21 cellular contexts compared by ENCODE assay signal in genomic region chr5:139579-140442, GRCh38. TPM values are rescaled to one million over a fixed set of nuclear protein-coding genes. Genes with fewer than 3 reads are reported as not detected.
DNase-seq lines count a peak whose midpoint lies in the region; ATAC-seq and TF ChIP-seq lines count a peak whose summit lies in the region.
"Had no signal": no experiment of that assay in that cellular context is flagged by ENCODE, and none has a peak within 500 bp of the region (broad histone marks: within the 10 kb centered on the region; RNA-seq: fewer than 3 reads in every experiment).

No MANE protein-coding gene starts in this region.

- H2BK120ac ChIP-seq in neuronal stem cell (ENCODE audit: low read depth, low read length), result no peak overlapping the region

- peaks cover 8% of the 10 kb centered on the region for H3K79me1 ChIP-seq in neuronal stem cell (ENCODE audit: low read depth, low read length)

- peak overlapping the region; percentile 67 for H3K18ac ChIP-seq in neuronal stem cell (ENCODE audit: low read length)

- no peak overlapping the region for H3K9ac ChIP-seq in neuronal stem cell (ENCODE audit: low read depth, low read length, poor library complexity)
- H3K9ac ChIP-seq: BLaER1 treated with 17β-estradiol and CSF1 and Interleukin-3, amounts not matched to agents 10 nM and 100 nM had no signal

- no peak overlapping the region for H2AK5ac ChIP-seq in neuronal stem cell (ENCODE audit: low read depth, low read length)

- no peak for TF ChIP-seq CTCF in right atrium auricular region (IDR thresholded peaks at IDR 0.05)

- no peak overlapping the region for H3K4ac ChIP-seq in neuronal stem cell (ENCODE audit: low read length)

- no CpG with 5 or more reads among the region's 36 CpGs for WGBS in neuronal stem cell (ENCODE audit: extremely low coverage in 2 of 2, insufficient read length in 2 of 2, insufficient replicate concordance in 1 of 2), 2 donors

- H3K27me3 ChIP-seq in H7 (ENCODE audit: control insufficient read depth, insufficient read depth, low read length) (no peaks in the 10 kb centered on the region), neuronal stem cell (ENCODE audit: control insufficient read depth in 3 of 3, insufficient read depth in 3 of 3, low read depth in 1 of 3, low read length in 3 of 3) (no peaks in the 10 kb centered on the region), right atrium auricular region (no peaks in the 10 kb centered on the region)
- H3K27me3 ChIP-seq: Peyer's patch, SJSA1 had no signal

- H4K8ac ChIP-seq in neuronal stem cell (ENCODE audit: low read depth, low read length), result no peak overlapping the region

- H3K9me3 ChIP-seq in neuronal stem cell (replicated peaks in 1 of 2; ENCODE audit: control insufficient read depth in 2 of 2, insufficient read depth in 1 of 2, low read depth in 1 of 2, low read length in 2 of 2), result peaks cover 0 to 9% of the 10 kb centered on the region in 2 donors
- H3K9me3 ChIP-seq in right atrium auricular region, result no peaks in the 10 kb centered on the region
- H3K9me3 ChIP-seq: Caco-2, Peyer's patch, SJSA1 had no signal

- ATAC-seq in HG02970 (IDR thresholded peaks at IDR 0.05; ENCODE audit: low FRiP score, unreplicated experiment), result no peak

- H3K4me1 ChIP-seq in neuronal stem cell (ENCODE audit: control insufficient read depth in 2 of 2, insufficient read depth in 1 of 2, low read depth in 1 of 2, low read length in 2 of 2) (no peaks in the 10 kb centered on the region), right atrium auricular region (no peaks in the 10 kb centered on the region)
- H3K4me1 ChIP-seq: BLaER1 treated with 17β-estradiol and CSF1 and Interleukin-3, amounts not matched to agents 10 nM and 100 nM; Caco-2; Peyer's patch; SJSA1 had no signal

- peak overlapping the region; percentile 92 for H3K23ac ChIP-seq in neuronal stem cell (ENCODE audit: low read depth, low read length, poor library complexity)

- DNase-seq in AG08396 (ENCODE audit: low spot score) (peak; percentile 8), H7 (peak; percentile 56), epidermal melanocyte (ENCODE audit: insufficient read length, low spot score) (peak; percentile 9), neuronal stem cell (ENCODE audit: low spot score) (no peak), right atrium auricular region (ENCODE audit: low spot score) (no peak), AG08395 (ENCODE audit: low spot score) (no peak)
- DNase-seq: CD4-positive, alpha-beta memory T cell; DND-41; GOT3; Kasumi-1; NCI-H1694; NCI-H2081; NCI-H2171 treated with DMSO at 0.1 percent for 48 hours; NCI-H524 treated with DMSO at 0.1 percent for 48 hours; NCI-H82 had no signal

- no peak overlapping the region for H3K4me2 ChIP-seq in neuronal stem cell (ENCODE audit: insufficient read depth, low read length, poor library complexity, severe bottlenecking)
- H3K4me2 ChIP-seq: BLaER1 treated with 17β-estradiol and CSF1 and Interleukin-3, amounts not matched to agents 10 nM and 100 nM had no signal

- H3K27ac ChIP-seq in neuronal stem cell (replicated peaks; ENCODE audit: low read length) (no peak overlapping the region), right atrium auricular region (no peak overlapping the region)
- H3K27ac ChIP-seq: BLaER1 treated with 17β-estradiol and CSF1 and Interleukin-3, amounts not matched to agents 10 nM and 100 nM; Peyer's patch; SJSA1 had no signal

- peak overlapping the region; percentile 49 for H3K14ac ChIP-seq in neuronal stem cell (ENCODE audit: low read length)

- H2BK12ac ChIP-seq in neuronal stem cell (ENCODE audit: low read length), result no peak overlapping the region

- H2BK15ac ChIP-seq in neuronal stem cell (ENCODE audit: low read length), result no peak overlapping the region

- H3K4me3 ChIP-seq in H7 (ENCODE audit: insufficient read depth, low read depth, low read length) (no peak overlapping the region), neuronal stem cell (ENCODE audit: low read length in 2 of 2) (no peak overlapping the region), right atrium auricular region (no peak overlapping the region)
- H3K4me3 ChIP-seq: BLaER1 treated with 17β-estradiol and CSF1 and Interleukin-3, amounts not matched to agents 10 nM and 100 nM; Peyer's patch; SJSA1 had no signal

- no peak overlapping the region for H2AFZ ChIP-seq in neuronal stem cell (ENCODE audit: low read length)

- peak overlapping the region; percentile 88 for H2BK5ac ChIP-seq in neuronal stem cell (ENCODE audit: low read length)

- H3K36me3 ChIP-seq in H7 (replicated peaks; ENCODE audit: control insufficient read depth, insufficient read depth, low read length), result peaks cover 22% of the 10 kb centered on the region
- H3K36me3 ChIP-seq in neuronal stem cell (replicated peaks in 1 of 2; ENCODE audit: control insufficient read depth in 2 of 2, insufficient read depth in 2 of 2, low read length in 2 of 2), result peaks cover 31 to 42% of the 10 kb centered on the region in 2 donors
- H3K36me3 ChIP-seq in right atrium auricular region, result no peaks in the 10 kb centered on the region
- H3K36me3 ChIP-seq: Peyer's patch, SJSA1 had no signal

- H4K91ac ChIP-seq in neuronal stem cell (ENCODE audit: low read depth, low read length, poor library complexity), result no peak overlapping the region

RNA-seq across cellular contexts. Expression of gene PLEKHG4B, which starts 47.8 kb away (rescaled TPM):
- total RNA-seq in H7 (2014; rRNA removed; shearing (Covaris generic)), result 25.2 and 34.1 TPM in 2 replicates
- polyA plus RNA-seq in neuronal stem cell (2013, experiment 1 of 2), result 46.5 TPM
- 48.4 TPM for polyA plus RNA-seq in neuronal stem cell (2013, experiment 2 of 2)
- total RNA-seq in right atrium auricular region, result under 1 TPM; 0.08 to 0.48 TPM
- total RNA-seq: CD4-positive, alpha-beta memory T cell; MCF 10A had no signal
- polyA plus RNA-seq: CD4-positive, alpha-beta memory T cell had no signal

RNA-seq across cellular contexts. Expression of gene LRRC14B, which starts 51.5 kb away (rescaled TPM):
- 0.44 TPM in 1 of 2 replicates, not detected in the other for total RNA-seq in H7 (2014; rRNA removed; shearing (Covaris generic))
- 0.03 TPM for polyA plus RNA-seq in neuronal stem cell (2013, experiment 1 of 2)
- not detected for polyA plus RNA-seq in neuronal stem cell (2013, experiment 2 of 2)
- total RNA-seq in right atrium auricular region, result 10 to 100 TPM in 1 of 2 donors, 1 to 10 TPM in 1; 7.7 to 51.0 TPM
- total RNA-seq: Caco-2; CD4-positive, alpha-beta memory T cell; MCF 10A; Peyer's patch; SJSA1 had no signal

Comparison
In these comparisons a context has a peak if more than half of its experiments do, and no peak if none do; other contexts are left out.
1. DNase-seq: peak in AG08396 (single experiment), H7 (single experiment) and epidermal melanocyte (single experiment); none in neuronal stem cell (single experiment), right atrium auricular region (single experiment) and AG08395 (single experiment).
2. RNA of gene PLEKHG4B, which starts 47.8 kb away (total RNA-seq): 25.2 to 34.1 TPM in H7; 0.08 to 0.48 TPM in right atrium auricular region; every median in the first group is over 10 times any median in the second.